In genomic region chr1:78831731-78832360, GRCh38 we compare ENCODE assay signal across 14 cellular contexts.
DNase-seq lines count a peak whose midpoint lies in the region; ATAC-seq and TF ChIP-seq lines count a peak whose summit lies in the region.
"Had no signal": no experiment of that assay in that cellular context is flagged by ENCODE, and none has a peak within 500 bp of the region (broad histone marks: within the 10 kb centered on the region; RNA-seq: fewer than 3 reads in every experiment).

No MANE protein-coding gene starts in this region.

- no peaks in the 10 kb centered on the region for H3F3A ChIP-seq in smooth muscle cell (ENCODE audit: low read depth)

- H3K79me2 ChIP-seq in OCI-LY3 (ENCODE audit: low read length) (no peaks in the 10 kb centered on the region), smooth muscle cell (ENCODE audit: low read depth) (no peaks in the 10 kb centered on the region)

- H3K27ac ChIP-seq in OCI-LY3 (ENCODE audit: low read length) (no peak overlapping the region), smooth muscle cell (ENCODE audit: low read depth) (peak overlapping the region; percentile 70), neuronal stem cell (replicated peaks; ENCODE audit: low read length) (no peak overlapping the region), right atrium auricular region (no peak overlapping the region)
- H3K27ac ChIP-seq: colonic mucosa had no signal

- H3K14ac ChIP-seq in neuronal stem cell (ENCODE audit: low read length), result no peak overlapping the region

- WGBS in smooth muscle cell (ENCODE audit: low lambda C conversion rate), result 52% methylated on average over 3 of the region's 3 CpGs
- WGBS in neuronal stem cell (ENCODE audit: extremely low coverage in 2 of 2, insufficient read length in 2 of 2, insufficient replicate concordance in 1 of 2), 2 donors, result no CpG with 5 or more reads among the region's 3 CpGs

- no peak overlapping the region for H3K18ac ChIP-seq in neuronal stem cell (ENCODE audit: low read length)

- H3K4me1 ChIP-seq in OCI-LY3 (ENCODE audit: low read length), result peaks cover 12% of the 10 kb centered on the region
- no peaks in the 10 kb centered on the region for H3K4me1 ChIP-seq in smooth muscle cell (ENCODE audit: low read depth)
- no peaks in the 10 kb centered on the region for H3K4me1 ChIP-seq in neuronal stem cell (ENCODE audit: control insufficient read depth in 2 of 2, insufficient read depth in 1 of 2, low read depth in 1 of 2, low read length in 2 of 2)
- H3K4me1 ChIP-seq in right atrium auricular region, result no peaks in the 10 kb centered on the region
- H3K4me1 ChIP-seq: colonic mucosa had no signal

- H3K9ac ChIP-seq in OCI-LY3 (ENCODE audit: low read length), result no peak overlapping the region
- no peak overlapping the region for H3K9ac ChIP-seq in smooth muscle cell (ENCODE audit: low read depth)
- H3K9ac ChIP-seq in neuronal stem cell (ENCODE audit: low read depth, low read length, poor library complexity), result no peak overlapping the region

- H3K23ac ChIP-seq in neuronal stem cell (ENCODE audit: low read depth, low read length, poor library complexity), result no peak overlapping the region

- H3K27me3 ChIP-seq in OCI-LY3 (ENCODE audit: low read depth, low read length) (no peaks in the 10 kb centered on the region), smooth muscle cell (ENCODE audit: low read depth) (no peaks in the 10 kb centered on the region), neuronal stem cell (ENCODE audit: control insufficient read depth in 3 of 3, insufficient read depth in 3 of 3, low read depth in 1 of 3, low read length in 3 of 3) (no peaks in the 10 kb centered on the region), right atrium auricular region (no peaks in the 10 kb centered on the region)
- H3K27me3 ChIP-seq: colonic mucosa had no signal

- no peak overlapping the region for H3K4ac ChIP-seq in neuronal stem cell (ENCODE audit: low read length)

- H2AFZ ChIP-seq in OCI-LY3 (ENCODE audit: low read depth, low read length) (no peak overlapping the region), smooth muscle cell (ENCODE audit: low read depth) (no peak overlapping the region), neuronal stem cell (ENCODE audit: low read length) (no peak overlapping the region)

- H4K8ac ChIP-seq in neuronal stem cell (ENCODE audit: low read depth, low read length), result no peak overlapping the region

- H4K91ac ChIP-seq in neuronal stem cell (ENCODE audit: low read depth, low read length, poor library complexity), result no peak overlapping the region

- H2BK5ac ChIP-seq in neuronal stem cell (ENCODE audit: low read length), result no peak overlapping the region

- H4K20me1 ChIP-seq in OCI-LY3 (ENCODE audit: insufficient read depth, low read length), result no peaks in the 10 kb centered on the region
- no peaks in the 10 kb centered on the region for H4K20me1 ChIP-seq in smooth muscle cell (ENCODE audit: low read depth)

- TF ChIP-seq CTCF in OCI-LY3 (IDR thresholded peaks at IDR 0.05; ENCODE audit: low read depth, low read length) (no peak), epithelial cell of esophagus (IDR thresholded peaks at IDR 0.05; ENCODE audit: insufficient read depth, low read depth, low read length, missing control alignments) (no peak), smooth muscle cell (IDR thresholded peaks at IDR 0.05; ENCODE audit: borderline replicate concordance, insufficient read depth, poor library complexity, severe bottlenecking) (no peak), right atrium auricular region (IDR thresholded peaks at IDR 0.05) (no peak)

- H3K36me3 ChIP-seq in OCI-LY3 (replicated peaks; ENCODE audit: low read depth, low read length) (no peaks in the 10 kb centered on the region), smooth muscle cell (ENCODE audit: low read depth) (no peaks in the 10 kb centered on the region), neuronal stem cell (replicated peaks in 1 of 2; ENCODE audit: control insufficient read depth in 2 of 2, insufficient read depth in 2 of 2, low read length in 2 of 2) (no peaks in the 10 kb centered on the region), right atrium auricular region (no peaks in the 10 kb centered on the region)
- H3K36me3 ChIP-seq: colonic mucosa had no signal

- peak; percentile 47 for ATAC-seq in GM21529 (IDR thresholded peaks at IDR 0.05; ENCODE audit: unreplicated experiment)
- ATAC-seq in GM21526 (IDR thresholded peaks at IDR 0.05; ENCODE audit: low FRiP score, unreplicated experiment), result no peak
- ATAC-seq: HepG2 had no signal

- no peak overlapping the region for H2BK15ac ChIP-seq in neuronal stem cell (ENCODE audit: low read length)

- H3K9me3 ChIP-seq in OCI-LY3 (ENCODE audit: insufficient read depth, low read length) (no peaks in the 10 kb centered on the region), smooth muscle cell (replicated peaks; ENCODE audit: low read depth) (no peaks in the 10 kb centered on the region), neuronal stem cell (replicated peaks in 1 of 2; ENCODE audit: control insufficient read depth in 2 of 2, insufficient read depth in 1 of 2, low read depth in 1 of 2, low read length in 2 of 2) (no peaks in the 10 kb centered on the region), right atrium auricular region (no peaks in the 10 kb centered on the region)
- H3K9me3 ChIP-seq: colonic mucosa had no signal

- peak; percentile 84 for DNase-seq in epithelial cell of esophagus (ENCODE audit: low read depth)
- DNase-seq in smooth muscle cell (lab: John Stamatoyannopoulos, UW; ENCODE audit: unreplicated experiment), result no peak
- no peak for DNase-seq in neuronal stem cell (ENCODE audit: low spot score)
- DNase-seq in right atrium auricular region (ENCODE audit: low spot score), result no peak
- DNase-seq in Ammon's horn (ENCODE audit: low spot score), result no peak
- DNase-seq: colonic mucosa; H7; NCI-H345; retina; stimulated activated CD8-positive, alpha-beta memory T cell treated with anti-CD3 and anti-CD28 coated beads, Interleukin-4, amount 100 ng/mL, for 48 hours had no signal

- no peaks in the 10 kb centered on the region for H3K79me1 ChIP-seq in neuronal stem cell (ENCODE audit: low read depth, low read length)

- no peak overlapping the region for H2AK5ac ChIP-seq in neuronal stem cell (ENCODE audit: low read depth, low read length)

- H2BK120ac ChIP-seq in neuronal stem cell (ENCODE audit: low read depth, low read length), result no peak overlapping the region

- no peak overlapping the region for H3K4me3 ChIP-seq in OCI-LY3 (ENCODE audit: low read length)
- H3K4me3 ChIP-seq in epithelial cell of esophagus (ENCODE audit: low read length), result no peak overlapping the region
- H3K4me3 ChIP-seq in smooth muscle cell, result no peak overlapping the region
- no peak overlapping the region for H3K4me3 ChIP-seq in neuronal stem cell (ENCODE audit: low read length in 2 of 2)
- no peak overlapping the region for H3K4me3 ChIP-seq in right atrium auricular region
- H3K4me3 ChIP-seq: colonic mucosa had no signal

- H3K4me2 ChIP-seq in OCI-LY3 (ENCODE audit: low read length), result 0 out of 2 replicates have a peak overlapping the region, but pooled peaks have one; percentile 2
- H3K4me2 ChIP-seq in smooth muscle cell, result peak overlapping the region; percentile 44
- no peak overlapping the region for H3K4me2 ChIP-seq in neuronal stem cell (ENCODE audit: insufficient read depth, low read length, poor library complexity, severe bottlenecking)

- H2BK12ac ChIP-seq in neuronal stem cell (ENCODE audit: low read length), result no peak overlapping the region
